Comparison of ENCODE assay signal across 21 cellular contexts in genomic region chr3:51729005-51729633, GRCh38. TPM values are rescaled to one million over a fixed set of nuclear protein-coding genes. Genes with fewer than 3 reads are reported as not detected.
DNase-seq lines count a peak whose midpoint lies in the region; ATAC-seq, FAIRE-seq and TF ChIP-seq lines count a peak whose summit lies in the region.
"Had no signal": no experiment of that assay in that cellular context is flagged by ENCODE, and none has a peak within 500 bp of the region (broad histone marks: within the 10 kb centered on the region; RNA-seq: fewer than 3 reads in every experiment).

No MANE protein-coding gene starts in this region.

- no peaks in the 10 kb centered on the region for H3K79me1 ChIP-seq in trophoblast cell (ENCODE audit: low read length)

- H3K4me3 ChIP-seq in bronchial epithelial cell (ENCODE audit: low read depth, low read length) (no peak overlapping the region), trophoblast cell (ENCODE audit: low read depth, low read length) (no peak overlapping the region)

- no peak overlapping the region for H2AFZ ChIP-seq in trophoblast cell (ENCODE audit: insufficient read depth, low read length, poor library complexity)

- no peaks in the 10 kb centered on the region for H3K27me3 Mint-ChIP-seq in activated T-cell treated with anti-CD3 and anti-CD28 coated beads, Interleukin-2, amount 50 U/mL, for 4 hours (ENCODE audit: low read depth)
- no peaks in the 10 kb centered on the region for H3K27me3 Mint-ChIP-seq in activated T-helper 1 cell treated with anti-CD3 and anti-CD28 coated beads, Interleukin-12 subunit alpha, Interleukin-12 subunit beta, Interleukin-2, Interleukin-4 antibody, amounts not matched to agents 30 ng/mL and 10 ng/mL and 1 ng/mL, durations not matched to agents 14 hours and 24 hours and 36 hours (ENCODE audit: insufficient read depth)

- no peak overlapping the region for H3K18ac ChIP-seq in trophoblast cell (ENCODE audit: low read length)

- no peak for FAIRE-seq in bronchial epithelial cell (lab: Jason Lieb, UNC)
- FAIRE-seq: GM12891, H1 had no signal

- no peak for DNase-seq in activated T-cell treated with anti-CD3 and anti-CD28 coated beads, Interleukin-2, amount 50 U/mL, for 4 hours
- no peak for DNase-seq in activated T-cell treated with anti-CD3 and anti-CD28 coated beads, Interleukin-2, amount 50 U/mL, for 1 hour
- no peak for DNase-seq in activated T-helper 1 cell treated with anti-CD3 and anti-CD28 coated beads, Interleukin-12 subunit alpha, Interleukin-12 subunit beta, Interleukin-2, Interleukin-4 antibody, amounts not matched to agents 30 ng/mL and 10 ng/mL and 1 ng/mL, durations not matched to agents 14 hours and 24 hours and 36 hours (ENCODE audit: low spot score)
- DNase-seq in bronchial epithelial cell (ENCODE audit: low read depth): peak; percentile 79
- no peak for DNase-seq in stimulated activated effector memory CD8-positive, alpha-beta T cell treated with anti-CD3 and anti-CD28 coated beads, Interleukin-12 subunit alpha, Interleukin-12 subunit beta, amount 100 ng/mL, for 72 hours (ENCODE audit: low spot score in 2 of 2)
- no peak for DNase-seq in HT-29 (ENCODE audit: low spot score)
- DNase-seq in trophoblast cell: no peak
- no peak for DNase-seq in COLO668 (lab: John Stamatoyannopoulos, UW; ENCODE audit: unreplicated experiment)
- DNase-seq: C1 segment of cervical spinal cord; DMS 273 treated with DMSO at 0.1 percent for 48 hours; GF-D8; KBM-7; NCI-H1417 treated with DMSO at 0.1 percent for 48 hours; NCI-H1930; NCI-H446 treated with DMSO at 0.1 percent for 48 hours; NK-92 treated with Interleukin-12 subunit alpha and Interleukin-12 subunit beta, amount 100 ng/mL, for 24 hours had no signal

- no peak overlapping the region for H2BK12ac ChIP-seq in trophoblast cell (ENCODE audit: low read length)

- H3K9ac ChIP-seq in trophoblast cell (ENCODE audit: low read length): no peak overlapping the region

- H3K36me3 ChIP-seq in bronchial epithelial cell (ENCODE audit: control insufficient read depth, insufficient read depth, low read length) (no peaks in the 10 kb centered on the region), trophoblast cell (ENCODE audit: control insufficient read depth in 1 of 2, insufficient read depth in 2 of 2, low read length in 2 of 2) (no peaks in the 10 kb centered on the region)

- no peak for TF ChIP-seq CTCF in bronchial epithelial cell (IDR thresholded peaks at IDR 0.05; ENCODE audit: insufficient read depth, low read length, severe bottlenecking)

- no peak overlapping the region for H3K14ac ChIP-seq in trophoblast cell (ENCODE audit: low read length)

- no peak overlapping the region for H4K91ac ChIP-seq in trophoblast cell (ENCODE audit: low read depth, low read length)

- no peak overlapping the region for H3K4me3 Mint-ChIP-seq in activated T-cell treated with anti-CD3 and anti-CD28 coated beads, Interleukin-2, amount 50 U/mL, for 4 hours
- no peak overlapping the region for H3K4me3 Mint-ChIP-seq in activated T-helper 1 cell treated with anti-CD3 and anti-CD28 coated beads, Interleukin-12 subunit alpha, Interleukin-12 subunit beta, Interleukin-2, Interleukin-4 antibody, amounts not matched to agents 30 ng/mL and 10 ng/mL and 1 ng/mL, durations not matched to agents 14 hours and 24 hours and 36 hours
- H3K4me3 Mint-ChIP-seq in stimulated activated effector memory CD8-positive, alpha-beta T cell treated with anti-CD3 and anti-CD28 coated beads, Interleukin-12 subunit alpha, Interleukin-12 subunit beta, amount 100 ng/mL, for 72 hours: no peak overlapping the region

- H3K9me3 Mint-ChIP-seq in activated T-cell treated with anti-CD3 and anti-CD28 coated beads, Interleukin-2, amount 50 U/mL, for 4 hours: no peaks in the 10 kb centered on the region
- peaks cover 4% of the 10 kb centered on the region for H3K9me3 Mint-ChIP-seq in activated T-helper 1 cell treated with anti-CD3 and anti-CD28 coated beads, Interleukin-12 subunit alpha, Interleukin-12 subunit beta, Interleukin-2, Interleukin-4 antibody, amounts not matched to agents 30 ng/mL and 10 ng/mL and 1 ng/mL, durations not matched to agents 14 hours and 24 hours and 36 hours
- H3K9me3 Mint-ChIP-seq in stimulated activated effector memory CD8-positive, alpha-beta T cell treated with anti-CD3 and anti-CD28 coated beads, Interleukin-12 subunit alpha, Interleukin-12 subunit beta, amount 100 ng/mL, for 72 hours: no peaks in the 10 kb centered on the region

- no peaks in the 10 kb centered on the region for H3K79me2 ChIP-seq in trophoblast cell (ENCODE audit: control insufficient read depth, insufficient read depth, low read length, poor library complexity)

- no peaks in the 10 kb centered on the region for H3K4me1 ChIP-seq in trophoblast cell (ENCODE audit: control insufficient read depth in 1 of 2, insufficient read depth in 2 of 2, low read length in 2 of 2)

- H2AK5ac ChIP-seq in trophoblast cell (ENCODE audit: low read length): no peak overlapping the region

- no peak overlapping the region for H4K12ac ChIP-seq in trophoblast cell (ENCODE audit: low read depth, low read length)

- no peaks in the 10 kb centered on the region for H3K36me3 Mint-ChIP-seq in activated T-cell treated with anti-CD3 and anti-CD28 coated beads, Interleukin-2, amount 50 U/mL, for 4 hours (ENCODE audit: insufficient read depth)
- peaks cover 3% of the 10 kb centered on the region for H3K36me3 Mint-ChIP-seq in activated T-helper 1 cell treated with anti-CD3 and anti-CD28 coated beads, Interleukin-12 subunit alpha, Interleukin-12 subunit beta, Interleukin-2, Interleukin-4 antibody, amounts not matched to agents 30 ng/mL and 10 ng/mL and 1 ng/mL, durations not matched to agents 14 hours and 24 hours and 36 hours (ENCODE audit: low read depth)
- H3K36me3 Mint-ChIP-seq in stimulated activated effector memory CD8-positive, alpha-beta T cell treated with anti-CD3 and anti-CD28 coated beads, Interleukin-12 subunit alpha, Interleukin-12 subunit beta, amount 100 ng/mL, for 72 hours: no peaks in the 10 kb centered on the region

- no peaks in the 10 kb centered on the region for H3K27me3 ChIP-seq in bronchial epithelial cell (ENCODE audit: control insufficient read depth, insufficient read depth, low read length)
- H3K27me3 ChIP-seq in trophoblast cell (ENCODE audit: insufficient read depth, low read length): no peaks in the 10 kb centered on the region

- H3K4ac ChIP-seq in trophoblast cell (ENCODE audit: low read depth, low read length): no peak overlapping the region

- peaks cover 7% of the 10 kb centered on the region for H3K4me1 Mint-ChIP-seq in activated T-cell treated with anti-CD3 and anti-CD28 coated beads, Interleukin-2, amount 50 U/mL, for 4 hours (ENCODE audit: low read depth)
- peaks cover 26% of the 10 kb centered on the region for H3K4me1 Mint-ChIP-seq in activated T-helper 1 cell treated with anti-CD3 and anti-CD28 coated beads, Interleukin-12 subunit alpha, Interleukin-12 subunit beta, Interleukin-2, Interleukin-4 antibody, amounts not matched to agents 30 ng/mL and 10 ng/mL and 1 ng/mL, durations not matched to agents 14 hours and 24 hours and 36 hours (ENCODE audit: low read depth)
- peaks cover 32% of the 10 kb centered on the region for H3K4me1 Mint-ChIP-seq in stimulated activated effector memory CD8-positive, alpha-beta T cell treated with anti-CD3 and anti-CD28 coated beads, Interleukin-12 subunit alpha, Interleukin-12 subunit beta, amount 100 ng/mL, for 72 hours

- H3K9me3 ChIP-seq in trophoblast cell (ENCODE audit: insufficient read depth, low read depth, low read length): no peaks in the 10 kb centered on the region

- H4K8ac ChIP-seq in trophoblast cell (ENCODE audit: low read depth, low read length): no peak overlapping the region

- H3K27ac ChIP-seq in trophoblast cell (ENCODE audit: low read depth, low read length): no peak overlapping the region

- ATAC-seq in activated T-cell treated with anti-CD3 and anti-CD28 coated beads, Interleukin-2, amount 50 U/mL, for 4 hours: peak; percentile 81 to 86
- peak; percentile 67 for ATAC-seq in stimulated activated effector memory CD8-positive, alpha-beta T cell treated with anti-CD3 and anti-CD28 coated beads, Interleukin-12 subunit alpha, Interleukin-12 subunit beta, amount 100 ng/mL, for 72 hours

- no peak overlapping the region for H3K4me2 ChIP-seq in trophoblast cell (ENCODE audit: low read length)

- no peak overlapping the region for H2BK120ac ChIP-seq in trophoblast cell (ENCODE audit: insufficient read depth, low read length, poor library complexity)

- H3K23ac ChIP-seq in trophoblast cell (ENCODE audit: low read length): no peak overlapping the region

- H2BK5ac ChIP-seq in trophoblast cell (ENCODE audit: low read depth, low read length, poor library complexity): no peak overlapping the region

- intact Hi-C loops in activated T-helper 1 cell treated with anti-CD3 and anti-CD28 coated beads, Interleukin-12 subunit alpha, Interleukin-12 subunit beta, Interleukin-2, Interleukin-4 antibody, amounts not matched to agents 30 ng/mL and 10 ng/mL and 1 ng/mL, durations not matched to agents 14 hours and 24 hours and 36 hours (cut with micrococcal nuclease): loop anchor here (2.0 kb wide), 1 partner anchor 68 kb away; no protein-coding TSS in a partner anchor

- H3K27ac Mint-ChIP-seq in activated T-helper 1 cell treated with anti-CD3 and anti-CD28 coated beads, Interleukin-12 subunit alpha, Interleukin-12 subunit beta, Interleukin-2, Interleukin-4 antibody, amounts not matched to agents 30 ng/mL and 10 ng/mL and 1 ng/mL, durations not matched to agents 14 hours and 24 hours and 36 hours: peak overlapping the region; percentile 24
- H3K27ac Mint-ChIP-seq in stimulated activated effector memory CD8-positive, alpha-beta T cell treated with anti-CD3 and anti-CD28 coated beads, Interleukin-12 subunit alpha, Interleukin-12 subunit beta, amount 100 ng/mL, for 72 hours: peak overlapping the region; percentile 3

RNA-seq across cellular contexts. Expression of gene GRM2, which starts 22.3 kb away (rescaled TPM):
- 1 to 10 TPM in 2 of 3 donors, under 1 TPM in 1; 0.84 to 1.2 (median 1.0) TPM for total RNA-seq in activated T-cell treated with anti-CD3 and anti-CD28 coated beads, Interleukin-2, amount 50 U/mL, for 4 hours
- total RNA-seq in activated T-helper 1 cell treated with anti-CD3 and anti-CD28 coated beads, Interleukin-12 subunit alpha, Interleukin-12 subunit beta, Interleukin-2, Interleukin-4 antibody, amounts not matched to agents 30 ng/mL and 10 ng/mL and 1 ng/mL, durations not matched to agents 14 hours and 24 hours and 36 hours: 0.96 and 1.0 TPM in 2 replicates
- under 0.01 TPM in 2 replicates for total RNA-seq in bronchial epithelial cell
- 0.21 TPM in 1 of 2 replicates, not detected in the other for total RNA-seq in HT-29 (2014; rRNA removed; shearing (Covaris generic))
- polyA plus RNA-seq in trophoblast cell (2013): 0.11 and 0.16 TPM in 2 replicates

RNA-seq across cellular contexts. Expression of gene IQCF6, which starts 49.9 kb away (rescaled TPM):
- not detected for total RNA-seq in activated T-cell treated with anti-CD3 and anti-CD28 coated beads, Interleukin-2, amount 50 U/mL, for 4 hours
- not detected in 2 replicates for total RNA-seq in activated T-helper 1 cell treated with anti-CD3 and anti-CD28 coated beads, Interleukin-12 subunit alpha, Interleukin-12 subunit beta, Interleukin-2, Interleukin-4 antibody, amounts not matched to agents 30 ng/mL and 10 ng/mL and 1 ng/mL, durations not matched to agents 14 hours and 24 hours and 36 hours
- total RNA-seq in bronchial epithelial cell: not detected in 2 replicates
- not detected in 2 replicates for total RNA-seq in HT-29 (2014; rRNA removed; shearing (Covaris generic))
- polyA plus RNA-seq in trophoblast cell (2013): not detected in 2 replicates
- total RNA-seq: A673, H1, OCI-LY7, RPMI7951 had no signal
- polyA plus RNA-seq: H1 had no signal

RNA-seq across cellular contexts. Expression of gene TEX264, which starts 58.1 kb away (rescaled TPM):
- total RNA-seq in activated T-cell treated with anti-CD3 and anti-CD28 coated beads, Interleukin-2, amount 50 U/mL, for 4 hours: 10 to 100 TPM; 37.8 to 42.5 (median 38.9) TPM
- total RNA-seq in activated T-helper 1 cell treated with anti-CD3 and anti-CD28 coated beads, Interleukin-12 subunit alpha, Interleukin-12 subunit beta, Interleukin-2, Interleukin-4 antibody, amounts not matched to agents 30 ng/mL and 10 ng/mL and 1 ng/mL, durations not matched to agents 14 hours and 24 hours and 36 hours: 50.3 and 52.0 TPM in 2 replicates
- 36.1 and 52.9 TPM in 2 replicates for total RNA-seq in bronchial epithelial cell
- total RNA-seq in HT-29 (2014; rRNA removed; shearing (Covaris generic)): 41.0 and 44.2 TPM in 2 replicates
- 19.2 and 21.4 TPM in 2 replicates for polyA plus RNA-seq in trophoblast cell (2013)
